1 cellular context compared by ENCODE assay signal in the genomic region with DNA sequence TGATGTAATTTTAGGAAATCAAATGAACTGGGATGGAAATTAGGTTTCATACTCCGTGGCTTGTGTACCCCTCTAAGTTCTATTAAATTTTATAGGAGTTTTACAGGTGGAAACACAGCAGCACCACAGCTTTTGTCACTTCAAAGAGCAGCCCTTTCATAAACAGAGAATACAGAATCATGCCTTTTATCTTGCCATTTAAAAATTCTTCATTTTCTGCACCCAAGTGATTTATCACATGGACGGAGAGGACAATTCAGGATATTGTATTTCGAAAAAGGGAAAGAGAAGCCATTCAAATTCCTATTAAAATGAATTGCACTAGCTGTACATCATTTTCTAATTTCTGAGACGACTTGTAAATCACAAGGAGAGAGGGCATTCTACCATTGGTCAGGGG.
TF ChIP-seq lines count a peak whose summit lies in the region.

No MANE protein-coding gene starts in this region.

TF ChIP-seq in GM23338, 12 proteins besides CTCF, POLR2A, EP300 and RAD21 (continued from another document):
- TF ChIP-seq, protein P1, sequence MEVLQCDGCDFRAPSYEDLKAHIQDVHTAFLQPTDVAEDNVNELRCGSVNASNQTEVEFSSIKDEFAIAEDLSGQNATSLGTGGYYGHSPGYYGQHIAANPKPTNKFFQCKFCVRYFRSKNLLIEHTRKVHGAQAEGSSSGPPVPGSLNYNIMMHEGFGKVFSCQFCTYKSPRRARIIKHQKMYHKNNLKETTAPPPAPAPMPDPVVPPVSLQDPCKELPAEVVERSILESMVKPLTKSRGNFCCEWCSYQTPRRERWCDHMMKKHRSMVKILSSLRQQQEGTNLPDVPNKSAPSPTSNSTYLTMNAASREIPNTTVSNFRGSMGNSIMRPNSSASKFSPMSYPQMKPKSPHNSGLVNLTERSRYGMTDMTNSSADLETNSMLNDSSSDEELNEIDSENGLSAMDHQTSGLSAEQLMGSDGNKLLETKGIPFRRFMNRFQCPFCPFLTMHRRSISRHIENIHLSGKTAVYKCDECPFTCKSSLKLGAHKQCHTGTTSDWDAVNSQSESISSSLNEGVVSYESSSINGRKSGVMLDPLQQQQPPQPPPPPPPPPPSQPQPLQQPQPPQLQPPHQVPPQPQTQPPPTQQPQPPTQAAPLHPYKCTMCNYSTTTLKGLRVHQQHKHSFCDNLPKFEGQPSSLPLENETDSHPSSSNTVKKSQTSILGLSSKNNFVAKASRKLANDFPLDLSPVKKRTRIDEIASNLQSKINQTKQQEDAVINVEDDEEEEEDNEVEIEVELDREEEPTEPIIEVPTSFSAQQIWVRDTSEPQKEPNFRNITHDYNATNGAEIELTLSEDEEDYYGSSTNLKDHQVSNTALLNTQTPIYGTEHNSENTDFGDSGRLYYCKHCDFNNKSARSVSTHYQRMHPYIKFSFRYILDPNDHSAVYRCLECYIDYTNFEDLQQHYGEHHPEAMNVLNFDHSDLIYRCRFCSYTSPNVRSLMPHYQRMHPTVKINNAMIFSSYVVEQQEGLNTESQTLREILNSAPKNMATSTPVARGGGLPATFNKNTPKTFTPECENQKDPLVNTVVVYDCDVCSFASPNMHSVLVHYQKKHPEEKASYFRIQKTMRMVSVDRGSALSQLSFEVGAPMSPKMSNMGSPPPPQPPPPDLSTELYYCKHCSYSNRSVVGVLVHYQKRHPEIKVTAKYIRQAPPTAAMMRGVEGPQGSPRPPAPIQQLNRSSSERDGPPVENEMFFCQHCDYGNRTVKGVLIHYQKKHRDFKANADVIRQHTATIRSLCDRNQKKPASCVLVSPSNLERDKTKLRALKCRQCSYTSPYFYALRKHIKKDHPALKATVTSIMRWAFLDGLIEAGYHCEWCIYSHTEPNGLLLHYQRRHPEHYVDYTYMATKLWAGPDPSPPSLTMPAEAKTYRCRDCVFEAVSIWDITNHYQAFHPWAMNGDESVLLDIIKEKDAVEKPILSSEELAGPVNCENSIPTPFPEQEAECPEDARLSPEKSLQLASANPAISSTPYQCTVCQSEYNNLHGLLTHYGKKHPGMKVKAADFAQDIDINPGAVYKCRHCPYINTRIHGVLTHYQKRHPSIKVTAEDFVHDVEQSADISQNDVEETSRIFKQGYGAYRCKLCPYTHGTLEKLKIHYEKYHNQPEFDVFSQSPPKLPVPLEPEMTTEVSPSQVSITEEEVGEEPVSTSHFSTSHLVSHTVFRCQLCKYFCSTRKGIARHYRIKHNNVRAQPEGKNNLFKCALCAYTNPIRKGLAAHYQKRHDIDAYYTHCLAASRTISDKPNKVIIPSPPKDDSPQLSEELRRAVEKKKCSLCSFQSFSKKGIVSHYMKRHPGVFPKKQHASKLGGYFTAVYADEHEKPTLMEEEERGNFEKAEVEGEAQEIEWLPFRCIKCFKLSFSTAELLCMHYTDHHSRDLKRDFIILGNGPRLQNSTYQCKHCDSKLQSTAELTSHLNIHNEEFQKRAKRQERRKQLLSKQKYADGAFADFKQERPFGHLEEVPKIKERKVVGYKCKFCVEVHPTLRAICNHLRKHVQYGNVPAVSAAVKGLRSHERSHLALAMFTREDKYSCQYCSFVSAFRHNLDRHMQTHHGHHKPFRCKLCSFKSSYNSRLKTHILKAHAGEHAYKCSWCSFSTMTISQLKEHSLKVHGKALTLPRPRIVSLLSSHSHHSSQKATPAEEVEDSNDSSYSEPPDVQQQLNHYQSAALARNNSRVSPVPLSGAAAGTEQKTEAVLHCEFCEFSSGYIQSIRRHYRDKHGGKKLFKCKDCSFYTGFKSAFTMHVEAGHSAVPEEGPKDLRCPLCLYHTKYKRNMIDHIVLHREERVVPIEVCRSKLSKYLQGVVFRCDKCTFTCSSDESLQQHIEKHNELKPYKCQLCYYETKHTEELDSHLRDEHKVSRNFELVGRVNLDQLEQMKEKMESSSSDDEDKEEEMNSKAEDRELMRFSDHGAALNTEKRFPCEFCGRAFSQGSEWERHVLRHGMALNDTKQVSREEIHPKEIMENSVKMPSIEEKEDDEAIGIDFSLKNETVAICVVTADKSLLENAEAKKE (CRISPR knock-in tag; IDR thresholded peaks at IDR 0.05) = no peak
